Comparison of ENCODE assay signal across 1 cellular context in the genomic region with DNA sequence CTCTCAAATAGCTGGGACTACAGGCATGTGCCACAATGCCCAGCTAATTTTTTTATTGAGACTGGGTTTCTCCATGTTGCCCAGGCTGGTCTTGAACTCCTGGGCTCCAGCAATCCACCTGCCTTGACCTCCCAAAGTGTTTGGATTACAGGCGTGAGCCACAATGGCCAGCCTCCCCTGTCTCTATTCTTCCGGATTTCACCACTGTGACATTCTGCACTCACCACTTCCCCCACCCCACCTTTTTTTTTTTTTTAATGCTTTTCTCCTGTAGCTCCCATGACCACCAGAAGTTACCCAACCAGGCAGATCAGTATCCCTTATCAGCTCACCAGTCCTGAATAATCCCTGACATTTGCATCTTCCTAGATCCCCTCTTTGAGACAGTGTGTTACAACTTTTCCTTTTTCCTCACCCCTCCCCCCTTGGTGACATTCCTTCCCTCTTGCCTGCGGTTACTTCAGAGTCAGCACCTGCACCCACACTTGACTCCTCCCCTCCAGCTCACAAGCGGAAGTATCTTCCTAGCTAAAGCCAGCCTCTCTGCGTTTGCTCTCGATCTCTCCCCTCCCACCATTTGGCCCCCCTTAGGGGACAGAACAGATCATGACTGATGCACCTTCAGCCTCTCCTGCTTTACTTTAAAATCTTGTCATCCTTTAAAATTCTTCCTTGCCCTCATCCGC.
A peak's percentile ranks its signal among the peaks of the same experiment; 100 is the strongest.
TF ChIP-seq lines count a peak whose summit lies in the region.

No MANE protein-coding gene starts in this region.

TF ChIP-seq in HEK293, 187 proteins besides CTCF, POLR2A, EP300 and RAD21 (continued from another document and continues in another):
- TF ChIP-seq, protein P1, sequence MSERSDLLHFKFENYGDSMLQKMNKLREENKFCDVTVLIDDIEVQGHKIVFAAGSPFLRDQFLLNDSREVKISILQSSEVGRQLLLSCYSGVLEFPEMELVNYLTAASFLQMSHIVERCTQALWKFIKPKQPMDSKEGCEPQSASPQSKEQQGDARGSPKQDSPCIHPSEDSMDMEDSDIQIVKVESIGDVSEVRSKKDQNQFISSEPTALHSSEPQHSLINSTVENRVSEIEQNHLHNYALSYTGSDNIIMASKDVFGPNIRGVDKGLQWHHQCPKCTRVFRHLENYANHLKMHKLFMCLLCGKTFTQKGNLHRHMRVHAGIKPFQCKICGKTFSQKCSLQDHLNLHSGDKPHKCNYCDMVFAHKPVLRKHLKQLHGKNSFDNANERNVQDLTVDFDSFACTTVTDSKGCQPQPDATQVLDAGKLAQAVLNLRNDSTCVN (tag by site-specific recombination; optimal IDR thresholded peaks at IDR 0.05) = no peak
- TF ChIP-seq ZNF169 (tag by site-specific recombination; IDR thresholded peaks at IDR 0.05) (no peak), ZNF777 (tag by site-specific recombination; IDR thresholded peaks at IDR 0.05; ENCODE audit: borderline replicate concordance) (no peak), ZNF350 (tag by site-specific recombination; IDR thresholded peaks at IDR 0.05) (no peak), ZNF571 (tag by site-specific recombination; IDR thresholded peaks at IDR 0.05) (no peak), ZNF768 (tag by site-specific recombination; IDR thresholded peaks at IDR 0.05) (no peak), ZNF560 (tag by site-specific recombination; IDR thresholded peaks at IDR 0.05; ENCODE audit: borderline replicate concordance) (no peak), ZNF366 (tag by site-specific recombination; conservative IDR thresholded peaks at IDR 0.05) (0 out of 2 replicates have a peak, but pooled peaks have one; percentile 50), ZNF514 (tag by site-specific recombination; IDR thresholded peaks at IDR 0.05) (no peak), ZNF555 (tag by site-specific recombination; conservative IDR thresholded peaks at IDR 0.05) (no peak), REPIN1 (tag by site-specific recombination; IDR thresholded peaks at IDR 0.05; ENCODE audit: low read depth) (no peak), ZNF404 (tag by site-specific recombination; IDR thresholded peaks at IDR 0.05) (no peak), ZNF146 (tag by site-specific recombination; IDR thresholded peaks at IDR 0.05) (no peak), GLIS1 (tag by site-specific recombination; IDR thresholded peaks at IDR 0.05) (peak; percentile 51; the same call in 1 of the 2 replicates), ZNF423 (tag by site-specific recombination; IDR thresholded peaks at IDR 0.05) (no peak), ZBTB21 (tag by site-specific recombination; IDR thresholded peaks at IDR 0.05) (no peak), ZNF114 (tag by site-specific recombination; IDR thresholded peaks at IDR 0.05) (no peak), BCL11A (tag by site-specific recombination; IDR thresholded peaks at IDR 0.05; ENCODE audit: low read depth) (0 out of 2 replicates have a peak, but pooled peaks have one; percentile 3), ZBTB7A (tag by site-specific recombination; IDR thresholded peaks at IDR 0.05; ENCODE audit: low read depth) (no peak), ZSCAN23 (tag by site-specific recombination; IDR thresholded peaks at IDR 0.05) (peak; percentile 69), BCL11B (tag by site-specific recombination; IDR thresholded peaks at IDR 0.05; ENCODE audit: low read depth) (no peak), ZNF341 (tag by site-specific recombination; IDR thresholded peaks at IDR 0.05; ENCODE audit: low read depth) (peak; percentile 48), ZNF23 (tag by site-specific recombination; IDR thresholded peaks at IDR 0.05; ENCODE audit: borderline replicate concordance) (no peak), ZNF155 (tag by site-specific recombination; IDR thresholded peaks at IDR 0.05) (no peak), ZNF121 (tag by site-specific recombination; IDR thresholded peaks at IDR 0.05) (no peak), ZNF239 (tag by site-specific recombination; IDR thresholded peaks at IDR 0.05) (no peak), ZNF548 (tag by site-specific recombination; IDR thresholded peaks at IDR 0.05) (no peak), ZNF112 (tag by site-specific recombination; IDR thresholded peaks at IDR 0.05) (no peak), ZNF521 (tag by site-specific recombination; IDR thresholded peaks at IDR 0.05) (no peak), OVOL3 (tag by site-specific recombination; IDR thresholded peaks at IDR 0.05) (no peak), ZNF785 (tag by site-specific recombination; IDR thresholded peaks at IDR 0.05) (no peak), ZNF16 (tag by site-specific recombination; IDR thresholded peaks at IDR 0.05; ENCODE audit: low read depth) (no peak), ZFP37 (tag by site-specific recombination; IDR thresholded peaks at IDR 0.05) (no peak), ZNF792 (tag by site-specific recombination; IDR thresholded peaks at IDR 0.05) (no peak), ZBTB8A (tag by site-specific recombination; IDR thresholded peaks at IDR 0.05) (no peak), ZNF140 (tag by site-specific recombination; IDR thresholded peaks at IDR 0.05) (no peak), ZNF416 (tag by site-specific recombination; IDR thresholded peaks at IDR 0.05) (no peak), ZBTB20 (tag by site-specific recombination; IDR thresholded peaks at IDR 0.05) (no peak), ZNF660 (tag by site-specific recombination; IDR thresholded peaks at IDR 0.05) (no peak), ZNF530 (tag by site-specific recombination; IDR thresholded peaks at IDR 0.05; ENCODE audit: low read depth) (no peak), SCRT1 (tag by site-specific recombination; IDR thresholded peaks at IDR 0.05; ENCODE audit: borderline replicate concordance) (no peak), YY2 (tag by site-specific recombination; IDR thresholded peaks at IDR 0.05) (no peak)
- TF ChIP-seq, protein P2, sequence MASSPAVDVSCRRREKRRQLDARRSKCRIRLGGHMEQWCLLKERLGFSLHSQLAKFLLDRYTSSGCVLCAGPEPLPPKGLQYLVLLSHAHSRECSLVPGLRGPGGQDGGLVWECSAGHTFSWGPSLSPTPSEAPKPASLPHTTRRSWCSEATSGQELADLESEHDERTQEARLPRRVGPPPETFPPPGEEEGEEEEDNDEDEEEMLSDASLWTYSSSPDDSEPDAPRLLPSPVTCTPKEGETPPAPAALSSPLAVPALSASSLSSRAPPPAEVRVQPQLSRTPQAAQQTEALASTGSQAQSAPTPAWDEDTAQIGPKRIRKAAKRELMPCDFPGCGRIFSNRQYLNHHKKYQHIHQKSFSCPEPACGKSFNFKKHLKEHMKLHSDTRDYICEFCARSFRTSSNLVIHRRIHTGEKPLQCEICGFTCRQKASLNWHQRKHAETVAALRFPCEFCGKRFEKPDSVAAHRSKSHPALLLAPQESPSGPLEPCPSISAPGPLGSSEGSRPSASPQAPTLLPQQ (tag by site-specific recombination; IDR thresholded peaks at IDR 0.05) = no peak; the same call in 1 of the 2 replicates
- TF ChIP-seq, protein P3, sequence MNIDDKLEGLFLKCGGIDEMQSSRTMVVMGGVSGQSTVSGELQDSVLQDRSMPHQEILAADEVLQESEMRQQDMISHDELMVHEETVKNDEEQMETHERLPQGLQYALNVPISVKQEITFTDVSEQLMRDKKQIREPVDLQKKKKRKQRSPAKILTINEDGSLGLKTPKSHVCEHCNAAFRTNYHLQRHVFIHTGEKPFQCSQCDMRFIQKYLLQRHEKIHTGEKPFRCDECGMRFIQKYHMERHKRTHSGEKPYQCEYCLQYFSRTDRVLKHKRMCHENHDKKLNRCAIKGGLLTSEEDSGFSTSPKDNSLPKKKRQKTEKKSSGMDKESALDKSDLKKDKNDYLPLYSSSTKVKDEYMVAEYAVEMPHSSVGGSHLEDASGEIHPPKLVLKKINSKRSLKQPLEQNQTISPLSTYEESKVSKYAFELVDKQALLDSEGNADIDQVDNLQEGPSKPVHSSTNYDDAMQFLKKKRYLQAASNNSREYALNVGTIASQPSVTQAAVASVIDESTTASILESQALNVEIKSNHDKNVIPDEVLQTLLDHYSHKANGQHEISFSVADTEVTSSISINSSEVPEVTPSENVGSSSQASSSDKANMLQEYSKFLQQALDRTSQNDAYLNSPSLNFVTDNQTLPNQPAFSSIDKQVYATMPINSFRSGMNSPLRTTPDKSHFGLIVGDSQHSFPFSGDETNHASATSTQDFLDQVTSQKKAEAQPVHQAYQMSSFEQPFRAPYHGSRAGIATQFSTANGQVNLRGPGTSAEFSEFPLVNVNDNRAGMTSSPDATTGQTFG (tag by site-specific recombination; IDR thresholded peaks at IDR 0.05; ENCODE audit: borderline replicate concordance) = no peak
- TF ChIP-seq, protein P4, sequence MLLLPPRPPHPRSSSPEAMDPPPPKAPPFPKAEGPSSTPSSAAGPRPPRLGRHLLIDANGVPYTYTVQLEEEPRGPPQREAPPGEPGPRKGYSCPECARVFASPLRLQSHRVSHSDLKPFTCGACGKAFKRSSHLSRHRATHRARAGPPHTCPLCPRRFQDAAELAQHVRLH (tag by site-specific recombination; IDR thresholded peaks at IDR 0.05) = 0 out of 2 replicates have a peak, but pooled peaks have one; percentile 47
- TF ChIP-seq, protein P5, sequence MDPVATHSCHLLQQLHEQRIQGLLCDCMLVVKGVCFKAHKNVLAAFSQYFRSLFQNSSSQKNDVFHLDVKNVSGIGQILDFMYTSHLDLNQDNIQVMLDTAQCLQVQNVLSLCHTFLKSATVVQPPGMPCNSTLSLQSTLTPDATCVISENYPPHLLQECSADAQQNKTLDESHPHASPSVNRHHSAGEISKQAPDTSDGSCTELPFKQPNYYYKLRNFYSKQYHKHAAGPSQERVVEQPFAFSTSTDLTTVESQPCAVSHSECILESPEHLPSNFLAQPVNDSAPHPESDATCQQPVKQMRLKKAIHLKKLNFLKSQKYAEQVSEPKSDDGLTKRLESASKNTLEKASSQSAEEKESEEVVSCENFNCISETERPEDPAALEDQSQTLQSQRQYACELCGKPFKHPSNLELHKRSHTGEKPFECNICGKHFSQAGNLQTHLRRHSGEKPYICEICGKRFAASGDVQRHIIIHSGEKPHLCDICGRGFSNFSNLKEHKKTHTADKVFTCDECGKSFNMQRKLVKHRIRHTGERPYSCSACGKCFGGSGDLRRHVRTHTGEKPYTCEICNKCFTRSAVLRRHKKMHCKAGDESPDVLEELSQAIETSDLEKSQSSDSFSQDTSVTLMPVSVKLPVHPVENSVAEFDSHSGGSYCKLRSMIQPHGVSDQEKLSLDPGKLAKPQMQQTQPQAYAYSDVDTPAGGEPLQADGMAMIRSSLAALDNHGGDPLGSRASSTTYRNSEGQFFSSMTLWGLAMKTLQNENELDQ (tag by site-specific recombination; IDR thresholded peaks at IDR 0.05; ENCODE audit: low read depth) = no peak
- TF ChIP-seq, protein P6, sequence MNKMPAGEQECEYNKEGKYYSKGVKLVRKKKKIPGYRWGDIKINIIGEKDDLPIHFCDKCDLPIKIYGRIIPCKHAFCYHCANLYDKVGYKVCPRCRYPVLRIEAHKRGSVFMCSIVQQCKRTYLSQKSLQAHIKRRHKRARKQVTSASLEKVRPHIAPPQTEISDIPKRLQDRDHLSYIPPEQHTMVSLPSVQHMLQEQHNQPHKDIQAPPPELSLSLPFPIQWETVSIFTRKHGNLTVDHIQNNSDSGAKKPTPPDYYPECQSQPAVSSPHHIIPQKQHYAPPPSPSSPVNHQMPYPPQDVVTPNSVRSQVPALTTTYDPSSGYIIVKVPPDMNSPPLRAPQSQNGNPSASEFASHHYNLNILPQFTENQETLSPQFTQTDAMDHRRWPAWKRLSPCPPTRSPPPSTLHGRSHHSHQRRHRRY (tag by site-specific recombination; IDR thresholded peaks at IDR 0.05) = no peak
- TF ChIP-seq, protein P7, sequence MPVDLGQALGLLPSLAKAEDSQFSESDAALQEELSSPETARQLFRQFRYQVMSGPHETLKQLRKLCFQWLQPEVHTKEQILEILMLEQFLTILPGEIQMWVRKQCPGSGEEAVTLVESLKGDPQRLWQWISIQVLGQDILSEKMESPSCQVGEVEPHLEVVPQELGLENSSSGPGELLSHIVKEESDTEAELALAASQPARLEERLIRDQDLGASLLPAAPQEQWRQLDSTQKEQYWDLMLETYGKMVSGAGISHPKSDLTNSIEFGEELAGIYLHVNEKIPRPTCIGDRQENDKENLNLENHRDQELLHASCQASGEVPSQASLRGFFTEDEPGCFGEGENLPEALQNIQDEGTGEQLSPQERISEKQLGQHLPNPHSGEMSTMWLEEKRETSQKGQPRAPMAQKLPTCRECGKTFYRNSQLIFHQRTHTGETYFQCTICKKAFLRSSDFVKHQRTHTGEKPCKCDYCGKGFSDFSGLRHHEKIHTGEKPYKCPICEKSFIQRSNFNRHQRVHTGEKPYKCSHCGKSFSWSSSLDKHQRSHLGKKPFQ (tag by site-specific recombination; IDR thresholded peaks at IDR 0.05) = no peak
- TF ChIP-seq, protein P8, sequence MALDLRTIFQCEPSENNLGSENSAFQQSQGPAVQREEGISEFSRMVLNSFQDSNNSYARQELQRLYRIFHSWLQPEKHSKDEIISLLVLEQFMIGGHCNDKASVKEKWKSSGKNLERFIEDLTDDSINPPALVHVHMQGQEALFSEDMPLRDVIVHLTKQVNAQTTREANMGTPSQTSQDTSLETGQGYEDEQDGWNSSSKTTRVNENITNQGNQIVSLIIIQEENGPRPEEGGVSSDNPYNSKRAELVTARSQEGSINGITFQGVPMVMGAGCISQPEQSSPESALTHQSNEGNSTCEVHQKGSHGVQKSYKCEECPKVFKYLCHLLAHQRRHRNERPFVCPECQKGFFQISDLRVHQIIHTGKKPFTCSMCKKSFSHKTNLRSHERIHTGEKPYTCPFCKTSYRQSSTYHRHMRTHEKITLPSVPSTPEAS (tag by site-specific recombination; IDR thresholded peaks at IDR 0.05) = no peak; the same call in 1 of the 2 replicates
- TF ChIP-seq, protein P9, sequence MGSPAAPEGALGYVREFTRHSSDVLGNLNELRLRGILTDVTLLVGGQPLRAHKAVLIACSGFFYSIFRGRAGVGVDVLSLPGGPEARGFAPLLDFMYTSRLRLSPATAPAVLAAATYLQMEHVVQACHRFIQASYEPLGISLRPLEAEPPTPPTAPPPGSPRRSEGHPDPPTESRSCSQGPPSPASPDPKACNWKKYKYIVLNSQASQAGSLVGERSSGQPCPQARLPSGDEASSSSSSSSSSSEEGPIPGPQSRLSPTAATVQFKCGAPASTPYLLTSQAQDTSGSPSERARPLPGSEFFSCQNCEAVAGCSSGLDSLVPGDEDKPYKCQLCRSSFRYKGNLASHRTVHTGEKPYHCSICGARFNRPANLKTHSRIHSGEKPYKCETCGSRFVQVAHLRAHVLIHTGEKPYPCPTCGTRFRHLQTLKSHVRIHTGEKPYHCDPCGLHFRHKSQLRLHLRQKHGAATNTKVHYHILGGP (tag by site-specific recombination; IDR thresholded peaks at IDR 0.05) = no peak
